In the genomic region with DNA sequence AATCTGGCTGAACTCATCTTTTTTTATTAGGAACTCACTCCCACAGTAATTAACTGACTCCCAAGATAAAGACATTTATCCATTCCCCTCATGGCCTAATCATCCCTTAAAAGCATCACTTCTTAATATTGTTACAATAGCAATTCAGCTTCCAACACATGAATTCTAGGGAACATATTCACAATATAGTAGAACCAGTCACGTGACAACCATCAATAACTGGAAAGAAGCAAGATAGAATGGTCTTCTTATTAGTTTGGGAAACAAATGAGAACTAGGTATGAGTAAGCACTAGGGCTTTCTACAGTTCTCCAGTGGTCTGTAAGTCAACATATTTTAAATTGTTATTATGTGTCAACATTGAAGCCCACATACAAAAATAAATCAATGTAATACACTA, we compare ENCODE assay signal across 22 cellular contexts.
"Had no signal": no experiment of that assay in that cellular context is flagged by ENCODE, and none has a peak within 500 bp of the region (broad histone marks: within the 10 kb centered on the region; RNA-seq: fewer than 3 reads in every experiment).

No MANE protein-coding gene starts in this region.

- H3K4me1 ChIP-seq: esophagus squamous epithelium, gastroesophageal sphincter, psoas muscle, spleen, tibial nerve, upper lobe of right lung, vagina had no signal

- ATAC-seq: effector memory CD8-positive, alpha-beta T cell; gastroesophageal sphincter; naive thymus-derived CD4-positive, alpha-beta T cell; psoas muscle; sciatic nerve; stimulated activated memory B cell treated with anti-CD40 and anti-IgM and Interleukin-4, amounts not matched to agents 10 μg/mL and 1 μg/mL and 100 μg/mL, for 72 hours; upper lobe of right lung had no signal

- H3K27ac Mint-ChIP-seq: dendritic cell treated with granulocyte-macrophage colony-stimulating factor and Interleukin-4, amounts not matched to agents 40 ng/mL and 50 ng/mL, for 4 days; effector memory CD8-positive, alpha-beta T cell; naive thymus-derived CD4-positive, alpha-beta T cell; nephron progenitor cell; stimulated activated memory B cell treated with anti-CD40 and anti-IgM and Interleukin-4, amounts not matched to agents 10 μg/mL and 1 μg/mL and 100 μg/mL, for 72 hours; stimulated activated naive CD8-positive, alpha-beta T cell treated with anti-CD3 and anti-CD28 coated beads, Interleukin-15, Interleukin-2, amounts not matched to agents 100 ng/mL and 50 ng/mL, for 24 hours had no signal

- H3K4me1 Mint-ChIP-seq: naive thymus-derived CD4-positive, alpha-beta T cell; nephron progenitor cell; stimulated activated memory B cell treated with anti-CD40 and anti-IgM and Interleukin-4, amounts not matched to agents 10 μg/mL and 1 μg/mL and 100 μg/mL, for 72 hours had no signal

- H3K4me3 ChIP-seq: esophagus squamous epithelium, gastroesophageal sphincter, psoas muscle, spleen, tibial nerve, upper lobe of right lung, vagina had no signal

- H3K9me3 ChIP-seq: esophagus squamous epithelium, gastroesophageal sphincter, neutrophil, psoas muscle, spleen, tibial nerve, upper lobe of right lung, vagina had no signal

- H3K36me3 ChIP-seq: esophagus squamous epithelium, gastroesophageal sphincter, neutrophil, spleen, tibial nerve, upper lobe of right lung, vagina had no signal

- H3K36me3 Mint-ChIP-seq: naive thymus-derived CD4-positive, alpha-beta T cell; stimulated activated memory B cell treated with anti-CD40 and anti-IgM and Interleukin-4, amounts not matched to agents 10 μg/mL and 1 μg/mL and 100 μg/mL, for 72 hours had no signal

- H3K27me3 Mint-ChIP-seq: dendritic cell treated with granulocyte-macrophage colony-stimulating factor and Interleukin-4, amounts not matched to agents 40 ng/mL and 50 ng/mL, for 4 days; effector memory CD8-positive, alpha-beta T cell; naive thymus-derived CD4-positive, alpha-beta T cell; stimulated activated memory B cell treated with anti-CD40 and anti-IgM and Interleukin-4, amounts not matched to agents 10 μg/mL and 1 μg/mL and 100 μg/mL, for 72 hours; stimulated activated naive CD8-positive, alpha-beta T cell treated with anti-CD3 and anti-CD28 coated beads, Interleukin-15, Interleukin-2, amounts not matched to agents 100 ng/mL and 50 ng/mL, for 24 hours had no signal

- H3K27ac ChIP-seq: esophagus squamous epithelium, gastroesophageal sphincter, neutrophil, psoas muscle, spleen, tibial nerve, upper lobe of right lung, vagina had no signal

- DNase-seq: effector memory CD8-positive, alpha-beta T cell; esophagus squamous epithelium; foreskin fibroblast; glutamatergic neuron; kidney glomerular epithelial cell; naive thymus-derived CD4-positive, alpha-beta T cell; nephron progenitor cell; psoas muscle; retina; spleen; stimulated activated CD4-positive, alpha-beta T cell treated with anti-CD3 and anti-CD28 coated beads, Interleukin-15, amount 100 ng/mL, for 24 hours; stimulated activated CD4-positive, alpha-beta T cell treated with anti-CD3 and anti-CD28 coated beads, Interleukin-1b, Interleukin-23, amount 100 ng/mL, for 48 hours; stimulated activated CD4-positive, alpha-beta T cell treated with anti-CD3 and anti-CD28 coated beads, Interleukin-4, amount 100 ng/mL, for 24 hours; upper lobe of right lung had no signal

- H3K27me3 ChIP-seq: esophagus squamous epithelium, gastroesophageal sphincter, neutrophil, spleen, tibial nerve, upper lobe of right lung, vagina had no signal

- H3K4me3 Mint-ChIP-seq: dendritic cell treated with granulocyte-macrophage colony-stimulating factor and Interleukin-4, amounts not matched to agents 40 ng/mL and 50 ng/mL, for 4 days; effector memory CD8-positive, alpha-beta T cell; naive thymus-derived CD4-positive, alpha-beta T cell; nephron progenitor cell; stimulated activated memory B cell treated with anti-CD40 and anti-IgM and Interleukin-4, amounts not matched to agents 10 μg/mL and 1 μg/mL and 100 μg/mL, for 72 hours; stimulated activated naive CD8-positive, alpha-beta T cell treated with anti-CD3 and anti-CD28 coated beads, Interleukin-15, Interleukin-2, amounts not matched to agents 100 ng/mL and 50 ng/mL, for 24 hours had no signal
